ENCODE assay signal across 25 cellular contexts in genomic region chr10:77180794-77181193, GRCh38.
DNase-seq lines count a peak whose midpoint lies in the region; ATAC-seq and TF ChIP-seq lines count a peak whose summit lies in the region.
"Had no signal": no experiment of that assay in that cellular context is flagged by ENCODE, and none has a peak within 500 bp of the region (broad histone marks: within the 10 kb centered on the region; RNA-seq: fewer than 3 reads in every experiment).

No MANE protein-coding gene starts in this region.

- H3K27me3 ChIP-seq in gastroesophageal sphincter, result no peaks in the 10 kb centered on the region
- H3K27me3 ChIP-seq in thoracic aorta (replicated peaks; ENCODE audit: insufficient read depth), result no peaks in the 10 kb centered on the region
- H3K27me3 ChIP-seq in Peyer's patch, result no peaks in the 10 kb centered on the region
- H3K27me3 ChIP-seq: tibial artery had no signal

- H3K27ac Mint-ChIP-seq in activated CD4-positive, alpha-beta T cell treated with anti-CD3 and anti-CD28 coated beads, Interleukin-2, amount 10 ng/mL, durations not matched to agents 7 days and 5 days, result no peak overlapping the region
- H3K27ac Mint-ChIP-seq: activated naive CD8-positive, alpha-beta T cell treated with anti-CD3 and anti-CD28 coated beads, Interleukin-2, amount 50 U/mL, for 24 hours; dendritic cell treated with granulocyte-macrophage colony-stimulating factor and Interleukin-4, amounts not matched to agents 40 ng/mL and 50 ng/mL, for 4 days; GM23338; nephron; stimulated activated naive CD8-positive, alpha-beta T cell treated with anti-CD3 and anti-CD28 coated beads, Interleukin-15, amount 100 ng/mL, for 72 hours had no signal

- CTCF ChIA-PET in activated CD4-positive, alpha-beta T cell treated with anti-CD3 and anti-CD28 coated beads, Interleukin-2, amount 10 ng/mL, durations not matched to agents 7 days and 5 days (lab: Charles Lee), result no interaction called here

- no peak for TF ChIP-seq EP300 in gastroesophageal sphincter (IDR thresholded peaks at IDR 0.05)

- DNase-seq in GM03348 (ENCODE audit: low spot score) (peak; percentile 32), M059J (ENCODE audit: low read depth) (peak; percentile 69), thoracic aorta (ENCODE audit: low spot score) (no peak), Peyer's patch (no peak), inferior parietal cortex (ENCODE audit: extremely low spot score) (no peak)
- no peak for DNase-seq in activated CD4-positive, alpha-beta T cell treated with anti-CD3 and anti-CD28 coated beads, Interleukin-2, amount 10 ng/mL, durations not matched to agents 7 days and 5 days
- DNase-seq: activated CD4-positive, alpha-beta T cell treated with anti-CD3 and anti-CD28 coated beads for 1 hour; activated naive CD8-positive, alpha-beta T cell treated with anti-CD3 and anti-CD28 coated beads, Interleukin-2, amount 50 U/mL, for 24 hours; activated T-cell treated with anti-CD3 and anti-CD28 coated beads, Interleukin-2, amount 50 U/mL, for 4 hours; esophagus squamous epithelium; NCI-H1105 treated with DMSO at 0.1 percent for 48 hours; NCI-H2029; small intestine; stimulated activated CD8-positive, alpha-beta memory T cell treated with anti-CD3 and anti-CD28 coated beads, Interleukin-4, amount 100 ng/mL, for 48 hours; stimulated activated naive CD8-positive, alpha-beta T cell treated with anti-CD3 and anti-CD28 coated beads, Interleukin-15, amount 100 ng/mL, for 72 hours; T-helper 2 cell; tibial artery had no signal

- POLR2A ChIA-PET in activated CD4-positive, alpha-beta T cell treated with anti-CD3 and anti-CD28 coated beads, Interleukin-2, amount 10 ng/mL, durations not matched to agents 7 days and 5 days (lab: Charles Lee), result no interaction called here

- no peaks in the 10 kb centered on the region for H3K36me3 ChIP-seq in gastroesophageal sphincter
- no peaks in the 10 kb centered on the region for H3K36me3 ChIP-seq in thoracic aorta
- no peaks in the 10 kb centered on the region for H3K36me3 ChIP-seq in Peyer's patch
- H3K36me3 ChIP-seq: esophagus squamous epithelium had no signal

- WGBS in gastroesophageal sphincter (ENCODE audit: low coverage in 1 of 2), 2 donors, result 78 to 80% methylated on average over 1 of the region's 2 CpGs

- H3K9me3 ChIP-seq in gastroesophageal sphincter (no peaks in the 10 kb centered on the region), thoracic aorta (no peaks in the 10 kb centered on the region), Peyer's patch (no peaks in the 10 kb centered on the region)
- H3K9me3 ChIP-seq: esophagus squamous epithelium, tibial artery had no signal

- H3K27ac ChIP-seq in gastroesophageal sphincter, result peak overlapping the region in 3 of 4 donors; percentile 11 to 72 (median 71)
- peak overlapping the region; percentile 33 to 37 for H3K27ac ChIP-seq in thoracic aorta
- no peak overlapping the region for H3K27ac ChIP-seq in Peyer's patch
- H3K27ac ChIP-seq: HL-60, RWPE1 had no signal

- no peaks in the 10 kb centered on the region for H3K36me3 Mint-ChIP-seq in activated CD4-positive, alpha-beta T cell treated with anti-CD3 and anti-CD28 coated beads, Interleukin-2, amount 10 ng/mL, durations not matched to agents 7 days and 5 days (ENCODE audit: low read depth)
- H3K36me3 Mint-ChIP-seq: CD14-positive monocyte had no signal

- peaks cover 0 to 79% (median 4%) of the 10 kb centered on the region in 3 donors for H3K4me1 ChIP-seq in gastroesophageal sphincter
- peaks cover 14 to 71% of the 10 kb centered on the region in 2 donors for H3K4me1 ChIP-seq in thoracic aorta (ENCODE audit: control insufficient read depth in 1 of 2, low read depth in 2 of 2)
- no peaks in the 10 kb centered on the region for H3K4me1 ChIP-seq in Peyer's patch

- no peaks in the 10 kb centered on the region for H3K9me3 Mint-ChIP-seq in activated CD4-positive, alpha-beta T cell treated with anti-CD3 and anti-CD28 coated beads, Interleukin-2, amount 10 ng/mL, durations not matched to agents 7 days and 5 days
- H3K9me3 Mint-ChIP-seq: activated naive CD8-positive, alpha-beta T cell treated with anti-CD3 and anti-CD28 coated beads, Interleukin-2, amount 50 U/mL, for 24 hours; activated T-cell treated with anti-CD3 and anti-CD28 coated beads, Interleukin-2, amount 50 U/mL, for 4 hours; central memory CD8-positive, alpha-beta T cell; dendritic cell treated with granulocyte-macrophage colony-stimulating factor and Interleukin-4, amounts not matched to agents 40 ng/mL and 50 ng/mL, for 4 days; GM23338; stimulated activated naive CD8-positive, alpha-beta T cell treated with anti-CD3 and anti-CD28 coated beads, Interleukin-15, amount 100 ng/mL, for 72 hours had no signal

- no peak for TF ChIP-seq CTCF in gastroesophageal sphincter (IDR thresholded peaks at IDR 0.05)
- no peak for TF ChIP-seq CTCF in thoracic aorta (IDR thresholded peaks at IDR 0.05)
- no peak for TF ChIP-seq CTCF in Peyer's patch (IDR thresholded peaks at IDR 0.05)

- no peaks in the 10 kb centered on the region for H3K27me3 Mint-ChIP-seq in activated CD4-positive, alpha-beta T cell treated with anti-CD3 and anti-CD28 coated beads, Interleukin-2, amount 10 ng/mL, durations not matched to agents 7 days and 5 days

- H3K4me3 ChIP-seq in gastroesophageal sphincter (no peak overlapping the region), thoracic aorta (no peak overlapping the region), Peyer's patch (no peak overlapping the region)
- H3K4me3 ChIP-seq: esophagus squamous epithelium, GM23338, tibial artery had no signal

- TF ChIP-seq POLR2A in gastroesophageal sphincter (IDR thresholded peaks at IDR 0.05), result no peak
- no peak for TF ChIP-seq POLR2A in Peyer's patch (IDR thresholded peaks at IDR 0.05)

- ATAC-seq in gastroesophageal sphincter, result no peak
- no peak for ATAC-seq in thoracic aorta (ENCODE audit: insufficient number of reproducible peaks, low FRiP score, low read depth)
- ATAC-seq: activated naive CD8-positive, alpha-beta T cell treated with anti-CD3 and anti-CD28 coated beads, Interleukin-2, amount 50 U/mL, for 24 hours; activated T-cell treated with anti-CD3 and anti-CD28 coated beads, Interleukin-2, amount 50 U/mL, for 4 hours; GM23338; stimulated activated naive CD8-positive, alpha-beta T cell treated with anti-CD3 and anti-CD28 coated beads, Interleukin-15, amount 100 ng/mL, for 72 hours had no signal

- H3K4me1 Mint-ChIP-seq in activated CD4-positive, alpha-beta T cell treated with anti-CD3 and anti-CD28 coated beads, Interleukin-2, amount 10 ng/mL, durations not matched to agents 7 days and 5 days, result no peaks in the 10 kb centered on the region
- H3K4me1 Mint-ChIP-seq: activated naive CD8-positive, alpha-beta T cell treated with anti-CD3 and anti-CD28 coated beads, Interleukin-2, amount 50 U/mL, for 24 hours; central memory CD8-positive, alpha-beta T cell had no signal

- no peak overlapping the region for H3K4me3 Mint-ChIP-seq in activated CD4-positive, alpha-beta T cell treated with anti-CD3 and anti-CD28 coated beads, Interleukin-2, amount 10 ng/mL, durations not matched to agents 7 days and 5 days
- H3K4me3 Mint-ChIP-seq: activated naive CD8-positive, alpha-beta T cell treated with anti-CD3 and anti-CD28 coated beads, Interleukin-2, amount 50 U/mL, for 24 hours; activated T-cell treated with anti-CD3 and anti-CD28 coated beads, Interleukin-2, amount 50 U/mL, for 4 hours; CD14-positive monocyte; central memory CD8-positive, alpha-beta T cell; dendritic cell treated with granulocyte-macrophage colony-stimulating factor and Interleukin-4, amounts not matched to agents 40 ng/mL and 50 ng/mL, for 4 days; GM23338; nephron; stimulated activated naive CD8-positive, alpha-beta T cell treated with anti-CD3 and anti-CD28 coated beads, Interleukin-15, amount 100 ng/mL, for 72 hours had no signal

Comparison
In these comparisons a context has a peak if more than half of its experiments do, and no peak if none do; other contexts are left out.
1. DNase-seq: peak in GM03348 (single experiment) and M059J (single experiment); none in thoracic aorta (single experiment), Peyer's patch (0 of 3), activated CD4-positive, alpha-beta T cell treated with anti-CD3 and anti-CD28 coated beads, Interleukin-2, amount 10 ng/mL, durations not matched to agents 7 days and 5 days (single experiment) and inferior parietal cortex (single experiment).
2. H3K27ac ChIP-seq: peak in gastroesophageal sphincter (3 of 4) and thoracic aorta (2 of 2); none in Peyer's patch (0 of 4).